ENCODE assay signal across 10 cellular contexts in genomic region chr3:62131620-62132019, GRCh38.
A peak's percentile ranks its signal among the peaks of the same experiment; 100 is the strongest.
DNase-seq lines count a peak whose midpoint lies in the region; ATAC-seq, FAIRE-seq and TF ChIP-seq lines count a peak whose summit lies in the region.
"Had no signal": no experiment of that assay in that cellular context is flagged by ENCODE, and none has a peak within 500 bp of the region (broad histone marks: within the 10 kb centered on the region; RNA-seq: fewer than 3 reads in every experiment).

No MANE protein-coding gene starts in this region.

- peaks cover 2 to 4% of the 10 kb centered on the region in 2 donors for H3K9me3 Mint-ChIP-seq in activated T-cell treated with anti-CD3 and anti-CD28 coated beads, Interleukin-2, amount 50 U/mL, for 72 hours
- H3K9me3 Mint-ChIP-seq: activated naive CD8-positive, alpha-beta T cell treated with anti-CD3 and anti-CD28 coated beads, Interleukin-2, amount 50 U/mL, for 24 hours; T-helper 1 cell treated with Interleukin-12 subunit alpha and Interleukin-12 subunit beta and Interleukin-4 antibody, amounts not matched to agents 30 μg/mL and 1 μg/mL, for 36 hours had no signal

- H3K36me3 ChIP-seq in bronchial epithelial cell (ENCODE audit: control insufficient read depth, insufficient read depth, low read length), result no peaks in the 10 kb centered on the region

- FAIRE-seq in bronchial epithelial cell (lab: Jason Lieb, UNC), result no peak

- no peaks in the 10 kb centered on the region for H3K27me3 ChIP-seq in bronchial epithelial cell (ENCODE audit: control insufficient read depth, insufficient read depth, low read length)

- DNase-seq in COR-L47 (lab: John Stamatoyannopoulos, UW) (peak; percentile 1), bronchial epithelial cell (ENCODE audit: low read depth) (peak; percentile 15), medulla oblongata (ENCODE audit: extremely low spot score) (peak; percentile 18)
- no peak for DNase-seq in activated T-cell treated with anti-CD3 and anti-CD28 coated beads, Interleukin-2, amount 50 U/mL, for 72 hours
- DNase-seq: activated naive CD8-positive, alpha-beta T cell treated with anti-CD3 and anti-CD28 coated beads, Interleukin-2, amount 50 U/mL, for 24 hours had no signal

- no peak overlapping the region for H3K4me3 ChIP-seq in bronchial epithelial cell (ENCODE audit: low read depth, low read length)

- H3K4me1 Mint-ChIP-seq in activated T-cell treated with anti-CD3 and anti-CD28 coated beads, Interleukin-2, amount 50 U/mL, for 72 hours (ENCODE audit: low read depth), result no peaks in the 10 kb centered on the region
- H3K4me1 Mint-ChIP-seq: activated naive CD8-positive, alpha-beta T cell treated with anti-CD3 and anti-CD28 coated beads, Interleukin-2, amount 50 U/mL, for 24 hours had no signal

- no peak overlapping the region for H3K4me3 Mint-ChIP-seq in activated T-cell treated with anti-CD3 and anti-CD28 coated beads, Interleukin-2, amount 50 U/mL, for 72 hours
- H3K4me3 Mint-ChIP-seq: activated naive CD8-positive, alpha-beta T cell treated with anti-CD3 and anti-CD28 coated beads, Interleukin-2, amount 50 U/mL, for 24 hours; T-helper 1 cell treated with Interleukin-12 subunit alpha and Interleukin-12 subunit beta and Interleukin-4 antibody, amounts not matched to agents 30 μg/mL and 1 μg/mL, for 36 hours had no signal

- H3K27me3 Mint-ChIP-seq in activated T-cell treated with anti-CD3 and anti-CD28 coated beads, Interleukin-2, amount 50 U/mL, for 72 hours (ENCODE audit: low read depth), result peaks cover 32% of the 10 kb centered on the region

- ATAC-seq in HG03457 (IDR thresholded peaks at IDR 0.05; ENCODE audit: unreplicated experiment) (no peak), HG03521 (IDR thresholded peaks at IDR 0.05; ENCODE audit: unreplicated experiment) (no peak), GM18511 (IDR thresholded peaks at IDR 0.05; ENCODE audit: unreplicated experiment) (no peak)
- ATAC-seq in activated T-cell treated with anti-CD3 and anti-CD28 coated beads, Interleukin-2, amount 50 U/mL, for 72 hours (replicated peaks in 1 of 2), result no peak
- ATAC-seq: activated naive CD8-positive, alpha-beta T cell treated with anti-CD3 and anti-CD28 coated beads, Interleukin-2, amount 50 U/mL, for 24 hours had no signal

- H3K27ac Mint-ChIP-seq in activated T-cell treated with anti-CD3 and anti-CD28 coated beads, Interleukin-2, amount 50 U/mL, for 72 hours, result no peak overlapping the region
- H3K27ac Mint-ChIP-seq: activated naive CD8-positive, alpha-beta T cell treated with anti-CD3 and anti-CD28 coated beads, Interleukin-2, amount 50 U/mL, for 24 hours; T-helper 1 cell treated with Interleukin-12 subunit alpha and Interleukin-12 subunit beta and Interleukin-4 antibody, amounts not matched to agents 30 μg/mL and 1 μg/mL, for 36 hours had no signal

- TF ChIP-seq CTCF in LNCAP (IDR thresholded peaks at IDR 0.05) (peak; percentile 60; the same call in 1 of the 2 replicates), bronchial epithelial cell (IDR thresholded peaks at IDR 0.05; ENCODE audit: insufficient read depth, low read length, severe bottlenecking) (peak; percentile 18)

- no peaks in the 10 kb centered on the region for H3K36me3 Mint-ChIP-seq in activated T-cell treated with anti-CD3 and anti-CD28 coated beads, Interleukin-2, amount 50 U/mL, for 72 hours (ENCODE audit: insufficient read depth in 2 of 2)

Comparison
In these comparisons a context has a peak if more than half of its experiments do, and no peak if none do; other contexts are left out.
1. DNase-seq: peak in COR-L47 (single experiment), bronchial epithelial cell (single experiment) and medulla oblongata (single experiment); none in activated T-cell treated with anti-CD3 and anti-CD28 coated beads, Interleukin-2, amount 50 U/mL, for 72 hours (0 of 2).